ENCODE assay signal across 10 cellular contexts in genomic region chr9:76374702-76375543, GRCh38. TPM values are rescaled to one million over a fixed set of nuclear protein-coding genes. Genes with fewer than 3 reads are reported as not detected.
DNase-seq lines count a peak whose midpoint lies in the region; ATAC-seq and TF ChIP-seq lines count a peak whose summit lies in the region.
"Had no signal": no experiment of that assay in that cellular context is flagged by ENCODE, and none has a peak within 500 bp of the region (broad histone marks: within the 10 kb centered on the region; RNA-seq: fewer than 3 reads in every experiment).

No MANE protein-coding gene starts in this region.

- TF ChIP-seq CTCF in astrocyte of the spinal cord (IDR thresholded peaks at IDR 0.05; ENCODE audit: low read depth, low read length), result no peak

- H3K4me3 Mint-ChIP-seq in effector memory CD8-positive, alpha-beta T cell, result no peak overlapping the region
- H3K4me3 Mint-ChIP-seq: B cell; natural killer cell treated with Interleukin-12 subunit alpha and Interleukin-12 subunit beta and Interleukin-15 and Interleukin-18, amount 100 ng/mL, for 72 hours had no signal

- H3K9me3 Mint-ChIP-seq in effector memory CD8-positive, alpha-beta T cell, result no peaks in the 10 kb centered on the region
- H3K9me3 Mint-ChIP-seq: natural killer cell treated with Interleukin-12 subunit alpha and Interleukin-12 subunit beta and Interleukin-15 and Interleukin-18, amount 100 ng/mL, for 72 hours had no signal

- DNase-seq in NCI-H2227 (lab: John Stamatoyannopoulos, UW; ENCODE audit: unreplicated experiment) (peak; percentile 4), NCI-H2227 treated with DMSO at 0.1 percent for 48 hours (lab: John Stamatoyannopoulos, UW) (no peak), astrocyte of the spinal cord (ENCODE audit: low read depth, low spot score) (peak; percentile 83), kidney glomerular epithelial cell (lab: John Stamatoyannopoulos, UW) (peak; percentile 85), ureter (ENCODE audit: low spot score) (peak; percentile 77), NOMO-1 treated with DMSO at 0.1 percent for 48 hours (lab: John Stamatoyannopoulos, UW; ENCODE audit: unreplicated experiment) (no peak)
- DNase-seq in activated CD4-positive, alpha-beta T cell treated with anti-CD3 and anti-CD28 coated beads, Interleukin-2, amount 50 U/mL, for 1 hour, result no peak
- no peak for DNase-seq in effector memory CD8-positive, alpha-beta T cell

- ATAC-seq in effector memory CD8-positive, alpha-beta T cell (replicated peaks), result no peak
- ATAC-seq: natural killer cell treated with Interleukin-12 subunit alpha and Interleukin-12 subunit beta and Interleukin-15 and Interleukin-18, amount 100 ng/mL, for 72 hours had no signal

- H3K27me3 Mint-ChIP-seq in effector memory CD8-positive, alpha-beta T cell, result no peaks in the 10 kb centered on the region
- H3K27me3 Mint-ChIP-seq: B cell; natural killer cell treated with Interleukin-12 subunit alpha and Interleukin-12 subunit beta and Interleukin-15 and Interleukin-18, amount 100 ng/mL, for 72 hours had no signal

- no peak overlapping the region for H3K27ac Mint-ChIP-seq in effector memory CD8-positive, alpha-beta T cell
- H3K27ac Mint-ChIP-seq: B cell; natural killer cell treated with Interleukin-12 subunit alpha and Interleukin-12 subunit beta and Interleukin-15 and Interleukin-18, amount 100 ng/mL, for 72 hours had no signal

- no peaks in the 10 kb centered on the region for H3K36me3 Mint-ChIP-seq in effector memory CD8-positive, alpha-beta T cell (ENCODE audit: insufficient read depth)
- H3K36me3 Mint-ChIP-seq: natural killer cell treated with Interleukin-12 subunit alpha and Interleukin-12 subunit beta and Interleukin-15 and Interleukin-18, amount 100 ng/mL, for 72 hours had no signal

- no peak overlapping the region for H3K4me3 ChIP-seq in astrocyte of the spinal cord (ENCODE audit: low read depth, low read length)

- H3K4me1 Mint-ChIP-seq in effector memory CD8-positive, alpha-beta T cell (ENCODE audit: low read depth in 2 of 2), result no peaks in the 10 kb centered on the region
- H3K4me1 Mint-ChIP-seq: B cell had no signal

- in situ Hi-C loops in astrocyte of the spinal cord (cut with HindIII; ENCODE audit: low sequenced_read_pairs), result no loop called here

RNA-seq across cellular contexts. Expression of gene RFK, which starts 19.3 kb away (rescaled TPM):
- total RNA-seq in ureter, result 13.5 TPM

Comparison
In these comparisons a context has a peak if more than half of its experiments do, and no peak if none do; other contexts are left out.
1. DNase-seq: peak in NCI-H2227 (single experiment), astrocyte of the spinal cord (single experiment), kidney glomerular epithelial cell (single experiment) and ureter (single experiment); none in NCI-H2227 treated with DMSO at 0.1 percent for 48 hours (single experiment), activated CD4-positive, alpha-beta T cell treated with anti-CD3 and anti-CD28 coated beads, Interleukin-2, amount 50 U/mL, for 1 hour (single experiment), effector memory CD8-positive, alpha-beta T cell (0 of 3) and NOMO-1 treated with DMSO at 0.1 percent for 48 hours (single experiment).